22 cellular contexts compared by ENCODE assay signal in genomic region chr12:39575498-39575875, GRCh38. TPM values are rescaled to one million over a fixed set of nuclear protein-coding genes. Genes with fewer than 3 reads are reported as not detected.
"Had no signal": no experiment of that assay in that cellular context is flagged by ENCODE, and none has a peak within 500 bp of the region (broad histone marks: within the 10 kb centered on the region; RNA-seq: fewer than 3 reads in every experiment).

No MANE protein-coding gene starts in this region.

- H3K27me3 ChIP-seq: body of pancreas, SJSA1, upper lobe of left lung had no signal

- H3K9me3 ChIP-seq: body of pancreas, prostate gland, SJSA1, upper lobe of left lung had no signal

- H3K27ac Mint-ChIP-seq: activated T-helper 17 cell treated with anti-CD3 and anti-CD28 coated beads, Interleukin-2, amount 50 U/mL, for 72 hours; dendritic cell treated with granulocyte-macrophage colony-stimulating factor and Interleukin-4, amounts not matched to agents 40 ng/mL and 50 ng/mL, for 4 days; nephron progenitor cell had no signal

- H3K4me1 ChIP-seq: body of pancreas, prostate gland, SJSA1, upper lobe of left lung had no signal

- ATAC-seq: activated T-helper 17 cell treated with anti-CD3 and anti-CD28 coated beads, Interleukin-2, amount 50 U/mL, for 72 hours; body of pancreas; esophagus mucosa; left cardiac atrium had no signal

- H3K27me3 Mint-ChIP-seq: activated T-helper 17 cell treated with anti-CD3 and anti-CD28 coated beads, Interleukin-2, amount 50 U/mL, for 72 hours; dendritic cell treated with granulocyte-macrophage colony-stimulating factor and Interleukin-4, amounts not matched to agents 40 ng/mL and 50 ng/mL, for 4 days; stimulated activated naive B cell treated with anti-CD40 and anti-IgM and Interleukin-4, amounts not matched to agents 10 μg/mL and 1 μg/mL and 100 μg/mL, for 72 hours had no signal

- H3K36me3 Mint-ChIP-seq: stimulated activated naive B cell treated with anti-CD40 and anti-IgM and Interleukin-4, amounts not matched to agents 10 μg/mL and 1 μg/mL and 100 μg/mL, for 72 hours had no signal

- H3K4me3 ChIP-seq: body of pancreas, prostate gland, SJSA1, upper lobe of left lung had no signal

- H3K4me1 Mint-ChIP-seq: activated T-helper 17 cell treated with anti-CD3 and anti-CD28 coated beads, Interleukin-2, amount 50 U/mL, for 72 hours; nephron progenitor cell had no signal

- DNase-seq: activated CD4-positive, alpha-beta T cell treated with anti-CD3 and anti-CD28 coated beads, Interleukin-2, amount 50 U/mL, for 48 hours; activated naive CD4-positive, alpha-beta T cell treated with Interleukin-2 at 50 U/mL for 16 hours; body of pancreas; caudate nucleus; effector CD8-positive, alpha-beta T cell; glutamatergic neuron; hypothalamus; islet precursor cell; left cardiac atrium; nephron progenitor cell; stimulated activated CD4-positive, alpha-beta T cell treated with anti-CD3 and anti-CD28 coated beads, Interleukin-2, amount 100 ng/mL, for 48 hours; stimulated activated CD8-positive, alpha-beta memory T cell treated with anti-CD3 and anti-CD28 coated beads, Interleukin-4, amount 100 ng/mL, for 48 hours; stimulated activated naive B cell treated with anti-CD40 and anti-IgM and Interleukin-4, amounts not matched to agents 10 μg/mL and 1 μg/mL and 100 μg/mL, for 72 hours; T-helper 1 cell; T-helper 9 cell; upper lobe of left lung had no signal

- H3K27ac ChIP-seq: body of pancreas, prostate gland, SJSA1, upper lobe of left lung had no signal

- H3K9me3 Mint-ChIP-seq: activated T-helper 17 cell treated with anti-CD3 and anti-CD28 coated beads, Interleukin-2, amount 50 U/mL, for 72 hours; dendritic cell treated with granulocyte-macrophage colony-stimulating factor and Interleukin-4, amounts not matched to agents 40 ng/mL and 50 ng/mL, for 4 days; nephron progenitor cell; stimulated activated naive B cell treated with anti-CD40 and anti-IgM and Interleukin-4, amounts not matched to agents 10 μg/mL and 1 μg/mL and 100 μg/mL, for 72 hours had no signal

- H3K36me3 ChIP-seq: prostate gland, SJSA1, upper lobe of left lung had no signal

- H3K4me3 Mint-ChIP-seq: activated T-helper 17 cell treated with anti-CD3 and anti-CD28 coated beads, Interleukin-2, amount 50 U/mL, for 72 hours; dendritic cell treated with granulocyte-macrophage colony-stimulating factor and Interleukin-4, amounts not matched to agents 40 ng/mL and 50 ng/mL, for 4 days; nephron progenitor cell; stimulated activated naive B cell treated with anti-CD40 and anti-IgM and Interleukin-4, amounts not matched to agents 10 μg/mL and 1 μg/mL and 100 μg/mL, for 72 hours had no signal

RNA-seq across cellular contexts. Expression of gene ABCD2, which starts 44.1 kb away (rescaled TPM):
- total RNA-seq: endothelial cell of umbilical vein, SJSA1 had no signal
- polyA plus RNA-seq: endothelial cell of umbilical vein had no signal
